8 cellular contexts compared by ENCODE assay signal in genomic region chr6:106097368-106098231, GRCh38. TPM values are rescaled to one million over a fixed set of nuclear protein-coding genes. Genes with fewer than 3 reads are reported as not detected.
A peak's percentile ranks its signal among the peaks of the same experiment; 100 is the strongest.
DNase-seq lines count a peak whose midpoint lies in the region; ATAC-seq and TF ChIP-seq lines count a peak whose summit lies in the region.

No MANE protein-coding gene starts in this region.

- H3K27ac ChIP-seq in brain microvascular endothelial cell (peak overlapping the region; percentile 68), suprapubic skin (peak overlapping the region; percentile 89)

- H3K9me3 ChIP-seq in suprapubic skin = no peaks in the 10 kb centered on the region

- H3K4me1 ChIP-seq in suprapubic skin = peaks cover 54% of the 10 kb centered on the region

- H3K4me3 ChIP-seq in AG04449 (ENCODE audit: low read depth, low read length) = peak overlapping the region; percentile 53
- H3K4me3 ChIP-seq in brain microvascular endothelial cell (ENCODE audit: low read depth, low read length) = peak overlapping the region; percentile 57
- H3K4me3 ChIP-seq in suprapubic skin = peak overlapping the region; percentile 49

- peak; percentile 59 for ATAC-seq in GM18907 (IDR thresholded peaks at IDR 0.05; ENCODE audit: unreplicated experiment)
- ATAC-seq in HG03108 (IDR thresholded peaks at IDR 0.05; ENCODE audit: unreplicated experiment) = peak; percentile 53
- ATAC-seq in left lobe of liver = peak; percentile 41

- no peak for DNase-seq in AG04449 (ENCODE audit: low read depth, low spot score)
- DNase-seq in SKM-1 (lab: John Stamatoyannopoulos, UW; ENCODE audit: unreplicated experiment) = peak; percentile 46
- DNase-seq in brain microvascular endothelial cell = no peak
- DNase-seq in left lobe of liver (ENCODE audit: low spot score) = no peak
- DNase-seq in suprapubic skin (ENCODE audit: low spot score in 2 of 2) = no peak
- no peak for DNase-seq in AG08395 (ENCODE audit: low spot score)

- no peak for TF ChIP-seq CTCF in AG04449 (IDR thresholded peaks at IDR 0.05; ENCODE audit: insufficient read depth, low read length, missing control alignments)
- no peak for TF ChIP-seq CTCF in brain microvascular endothelial cell (IDR thresholded peaks at IDR 0.05; ENCODE audit: low read depth, low read length, missing control alignments)
- no peak for TF ChIP-seq CTCF in suprapubic skin (IDR thresholded peaks at IDR 0.05)

- CTCF ChIA-PET in AG04449 (lab: Yijun Ruan, JAX) = interaction anchor here (2.3 to 9.4 kb wide), 2 partner anchors 126 to 203 kb away, joined by 11 to 99 read pairs; no protein-coding TSS in a partner anchor

- in situ Hi-C loops in brain microvascular endothelial cell (cut with HindIII; ENCODE audit: low pct_ligation_motif_present, low sequenced_read_pairs) = no loop called here

- POLR2A ChIA-PET in AG04449 (lab: Yijun Ruan, JAX) = no interaction called here

- H3K27me3 ChIP-seq in brain microvascular endothelial cell (replicated peaks) = no peaks in the 10 kb centered on the region
- H3K27me3 ChIP-seq in suprapubic skin = no peaks in the 10 kb centered on the region

- no peak for TF ChIP-seq EP300 in suprapubic skin (IDR thresholded peaks at IDR 0.05)

- WGBS in suprapubic skin = 3% methylated on average over 19 of the region's 19 CpGs

- TF ChIP-seq POLR2A in suprapubic skin (IDR thresholded peaks at IDR 0.05) = no peak

- no peaks in the 10 kb centered on the region for H3K36me3 ChIP-seq in brain microvascular endothelial cell (replicated peaks)
- H3K36me3 ChIP-seq in suprapubic skin = no peaks in the 10 kb centered on the region

RNA-seq across cellular contexts. Expression of gene PRDM1, which starts 11.5 kb away (rescaled TPM):
- total RNA-seq in left lobe of liver (1.0 TPM), suprapubic skin (10 to 100 TPM; 10.9 to 47.7 (median 27.8) TPM)
